ENCODE assay signal across 27 cellular contexts in the genomic region with DNA sequence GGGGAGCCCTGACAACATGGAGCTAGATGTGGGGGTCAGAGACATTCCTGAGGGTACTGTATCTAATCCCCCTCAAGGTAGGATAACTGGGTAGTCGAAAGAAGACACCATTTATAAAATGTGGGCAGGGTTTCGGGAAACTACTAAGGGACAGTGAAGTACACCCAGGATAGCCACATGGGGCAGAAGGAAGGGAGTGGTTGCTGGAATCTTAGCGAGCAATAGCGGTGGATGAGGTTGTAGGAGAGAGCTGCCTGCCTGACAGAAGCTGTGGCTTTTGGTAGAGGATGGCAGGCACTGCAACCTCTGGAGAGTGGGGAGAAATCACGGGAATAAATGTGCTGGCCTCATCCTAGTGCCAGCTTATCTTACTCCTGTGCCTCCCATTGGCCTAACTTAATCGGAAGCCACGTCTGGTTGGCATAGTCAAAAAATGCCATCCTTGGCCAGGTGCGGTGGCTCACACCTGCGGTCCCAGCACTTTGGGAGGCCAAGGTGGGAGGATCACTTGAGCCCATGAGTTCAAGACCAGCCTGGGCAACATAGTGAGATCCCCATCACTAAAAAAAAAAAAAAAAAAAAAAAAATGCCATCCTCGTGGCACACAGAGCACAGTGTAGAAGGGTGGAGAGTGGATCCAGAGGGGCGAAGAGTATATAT. TPM values are rescaled to one million over a fixed set of nuclear protein-coding genes. Genes with fewer than 3 reads are reported as not detected.
A peak's percentile ranks its signal among the peaks of the same experiment; 100 is the strongest.
DNase-seq lines count a peak whose midpoint lies in the region; ATAC-seq, FAIRE-seq and TF ChIP-seq lines count a peak whose summit lies in the region.
"Had no signal": no experiment of that assay in that cellular context is flagged by ENCODE, and none has a peak within 500 bp of the region (broad histone marks: within the 10 kb centered on the region; RNA-seq: fewer than 3 reads in every experiment).

No MANE protein-coding gene starts in this region.

- H3K9ac ChIP-seq in BLaER1: peak overlapping the region; percentile 25; the same call in 1 of the 2 replicates
- no peak overlapping the region for H3K9ac ChIP-seq in astrocyte (ENCODE audit: low read length)

- no peak for TF ChIP-seq CTCF in heart left ventricle (IDR thresholded peaks at IDR 0.05)
- no peak for TF ChIP-seq CTCF in GM23338 (conservative IDR thresholded peaks at IDR 0.05; ENCODE audit: low read depth in 2 of 2)
- no peak for TF ChIP-seq CTCF in astrocyte (IDR thresholded peaks at IDR 0.05; ENCODE audit: insufficient read depth, low read depth, low read length)

- peaks cover 19% of the 10 kb centered on the region for H3K4me1 Mint-ChIP-seq in GM23338
- H3K4me1 Mint-ChIP-seq in astrocyte (ENCODE audit: low read depth, unreplicated experiment): no peaks in the 10 kb centered on the region

- H3K9me3 Mint-ChIP-seq in GM23338 (no peaks in the 10 kb centered on the region), astrocyte (ENCODE audit: unreplicated experiment) (no peaks in the 10 kb centered on the region)
- H3K9me3 Mint-ChIP-seq: CD8-positive, alpha-beta T cell had no signal

- H3K4me1 ChIP-seq in heart left ventricle: peaks cover 0 to 79% (median 48%) of the 10 kb centered on the region in 12 donors
- H3K4me1 ChIP-seq in BLaER1: peaks cover 94% of the 10 kb centered on the region
- peaks cover 16% of the 10 kb centered on the region; the same call in 1 of the 2 replicates for H3K4me1 ChIP-seq in GM23338 (ENCODE audit: insufficient read depth)
- peaks cover 6% of the 10 kb centered on the region for H3K4me1 ChIP-seq in astrocyte (ENCODE audit: insufficient read depth, low read length)

- no peaks in the 10 kb centered on the region for H4K20me1 ChIP-seq in BLaER1
- no peaks in the 10 kb centered on the region for H4K20me1 ChIP-seq in GM23338 (replicated peaks; ENCODE audit: insufficient read depth)
- H4K20me1 ChIP-seq in astrocyte (ENCODE audit: insufficient read depth, low read length): no peaks in the 10 kb centered on the region

- H3K27ac Mint-ChIP-seq in GM23338 (no peak overlapping the region), astrocyte (ENCODE audit: unreplicated experiment) (no peak overlapping the region)
- H3K27ac Mint-ChIP-seq: CD8-positive, alpha-beta T cell had no signal

- intact Hi-C loops in heart left ventricle (cut with DNase I) (loop anchor here in 1 of 10 donors (10.0 kb wide), 1 partner anchor 186 kb away; a partner anchor contains a TSS), left cardiac atrium (cut with DNase I) (no loop called here)

- TF ChIP-seq POLR2A in heart left ventricle (IDR thresholded peaks at IDR 0.05): no peak

- H3K36me3 Mint-ChIP-seq in GM23338 (ENCODE audit: low read depth): no peaks in the 10 kb centered on the region
- peaks cover 5% of the 10 kb centered on the region for H3K36me3 Mint-ChIP-seq in astrocyte (ENCODE audit: low read depth, unreplicated experiment)
- H3K36me3 Mint-ChIP-seq: CD8-positive, alpha-beta T cell had no signal

- FAIRE-seq in astrocyte (lab: Jason Lieb, UNC): no peak
- FAIRE-seq: A549, GM12891, H1, HepG2 had no signal

- H3K4me2 ChIP-seq in BLaER1: peak overlapping the region; percentile 95
- H3K4me2 ChIP-seq in GM23338: no peak overlapping the region
- H3K4me2 ChIP-seq in astrocyte (ENCODE audit: low read length): no peak overlapping the region
- H3K4me2 ChIP-seq: A549 had no signal

- DNase-seq in heart left ventricle (no peak), left cardiac atrium (no peak), GM23338 (ENCODE audit: low spot score) (peak; percentile 17), astrocyte (ENCODE audit: low read depth) (no peak), HUDEP-2 (lab: John Stamatoyannopoulos, UW; ENCODE audit: unreplicated experiment in 76 of 76) (no peak), left lobe of liver (ENCODE audit: low spot score) (no peak)
- DNase-seq: AML-193; Caco-2; CD8-positive, alpha-beta T cell; DMS79 treated with DMSO at 0.1 percent for 48 hours; GF-D8; HCEC 1CT; KBM-7; MG63; NCI-H1105 treated with DMSO at 0.1 percent for 48 hours; NCI-H146; NCI-H2029; NCI-H446 treated with DMSO at 0.1 percent for 48 hours; NCI-H526; RPMI8226; SHP77 treated with DMSO at 0.1 percent for 48 hours had no signal

- H3K4me3 Mint-ChIP-seq in GM23338 (no peak overlapping the region), astrocyte (ENCODE audit: unreplicated experiment) (peak overlapping the region; percentile 37)
- H3K4me3 Mint-ChIP-seq: CD8-positive, alpha-beta T cell had no signal

- H3F3A ChIP-seq in GM23338 (replicated peaks; ENCODE audit: low read depth): 0 out of 2 replicates have a peak, but pooled peaks cover 4% of the 10 kb centered on the region

- no peaks in the 10 kb centered on the region for H3K9me3 ChIP-seq in heart left ventricle
- H3K9me3 ChIP-seq in BLaER1: no peaks in the 10 kb centered on the region
- H3K9me3 ChIP-seq in astrocyte (ENCODE audit: insufficient read depth, low read depth, low read length): no peaks in the 10 kb centered on the region
- H3K9me3 ChIP-seq: A549, Caco-2, MG63 had no signal

- H3K27ac ChIP-seq in heart left ventricle (peak overlapping the region in 11 of 12 donors; percentile 2 to 96 (median 88)), BLaER1 (peak overlapping the region; percentile 98), GM23338 (ENCODE audit: low read depth) (no peak overlapping the region), astrocyte (ENCODE audit: low read depth, low read length) (no peak overlapping the region)
- H3K27ac ChIP-seq: A549, C4-2B had no signal

- no peaks in the 10 kb centered on the region for H3K79me2 ChIP-seq in GM23338 (replicated peaks; ENCODE audit: insufficient read depth)
- no peaks in the 10 kb centered on the region for H3K79me2 ChIP-seq in astrocyte (ENCODE audit: insufficient read depth, low read length)

- H3K27me3 Mint-ChIP-seq in GM23338 (ENCODE audit: insufficient read depth, low read depth, poor library complexity) (peaks cover 28% of the 10 kb centered on the region), astrocyte (ENCODE audit: low read depth, unreplicated experiment) (peaks cover 73% of the 10 kb centered on the region)

- no peak for ATAC-seq in heart left ventricle
- ATAC-seq in left cardiac atrium: no peak
- ATAC-seq in GM23338: no peak
- ATAC-seq in left lobe of liver: no peak
- ATAC-seq: A549; CD8-positive, alpha-beta T cell; HepG2 had no signal

- H2AFZ ChIP-seq in GM23338: no peak overlapping the region
- H2AFZ ChIP-seq in astrocyte (ENCODE audit: low read depth, low read length): no peak overlapping the region

- no peaks in the 10 kb centered on the region for H3K9me2 ChIP-seq in GM23338 (ENCODE audit: insufficient read depth)

- H3K27me3 ChIP-seq in heart left ventricle: peaks cover 0 to 10% (median 0%) of the 10 kb centered on the region in 9 donors
- H3K27me3 ChIP-seq in BLaER1: no peaks in the 10 kb centered on the region
- H3K27me3 ChIP-seq in GM23338 (ENCODE audit: insufficient read depth): peaks cover 50% of the 10 kb centered on the region
- H3K27me3 ChIP-seq in astrocyte (ENCODE audit: insufficient read depth, low read length): peaks cover 36% of the 10 kb centered on the region

- 65 to 70% (median 68%) methylated on average over 11 of the region's 11 CpGs for WGBS in heart left ventricle, 4 donors

- H3K36me3 ChIP-seq in heart left ventricle (no peaks in the 10 kb centered on the region), BLaER1 (no peaks in the 10 kb centered on the region; the same call in 1 of the 2 replicates), GM23338 (ENCODE audit: insufficient read depth) (no peaks in the 10 kb centered on the region), astrocyte (ENCODE audit: insufficient read depth, low read length) (no peaks in the 10 kb centered on the region)
- H3K36me3 ChIP-seq: MG63 had no signal

- H3K4me3 ChIP-seq in heart left ventricle (no peak overlapping the region), BLaER1 (no peak overlapping the region), GM23338 (no peak overlapping the region), astrocyte (ENCODE audit: insufficient read depth, low read depth, low read length) (no peak overlapping the region)
- H3K4me3 ChIP-seq: A549, MG63 had no signal

RNA-seq across cellular contexts. Expression of a gene that starts 23.4 kb away (rescaled TPM):
- 100 to 1,000 TPM; 163 to 327 (median 223) TPM for total RNA-seq in heart left ventricle
- 100 to 1,000 TPM; 126 to 227 TPM for polyA plus RNA-seq in heart left ventricle
- 100 to 1,000 TPM; 154 to 219 TPM for total RNA-seq in left cardiac atrium
- 30.4 and 32.1 TPM in 2 replicates for total RNA-seq in GM23338 (2014; rRNA removed; shearing (Covaris generic))
- 9.6 and 10.1 TPM in 2 replicates for polyA plus RNA-seq in GM23338 (2016; fragmentation: Nextera tagmentation; extraction: Ambion mirVana)
- 104 and 108 TPM in 2 replicates for total RNA-seq in astrocyte
- 41.0 TPM for total RNA-seq in left lobe of liver

RNA-seq across cellular contexts. Expression of a gene that starts 26.0 kb away (rescaled TPM):
- total RNA-seq in heart left ventricle (10 to 100 TPM; 11.2 to 32.5 (median 15.9) TPM), left cardiac atrium (10 to 100 TPM; 12.4 to 18.7 TPM), astrocyte (8.2 and 8.7 TPM in 2 replicates), left lobe of liver (4.4 TPM)
- polyA plus RNA-seq in heart left ventricle (10 to 100 TPM in 1 of 2 donors, 1 to 10 TPM in 1; 6.5 to 26.0 TPM), GM23338 (2016; fragmentation: Nextera tagmentation; extraction: Ambion mirVana) (1.8 and 2.9 TPM in 2 replicates)
- total RNA-seq in GM23338 (2014; rRNA removed; shearing (Covaris generic)): 8.5 and 9.5 TPM in 2 replicates
- total RNA-seq: Caco-2 had no signal

RNA-seq across cellular contexts. Expression of a gene that starts 49.0 kb away (rescaled TPM):
- total RNA-seq in heart left ventricle (10 to 100 TPM; 21.6 to 37.5 (median 29.0) TPM), left cardiac atrium (10 to 100 TPM; 22.9 to 27.8 TPM), astrocyte (27.3 and 33.6 TPM in 2 replicates), left lobe of liver (19.2 TPM)
- polyA plus RNA-seq in heart left ventricle (10 to 100 TPM; 15.6 to 26.8 TPM), GM23338 (2016; fragmentation: Nextera tagmentation; extraction: Ambion mirVana) (18.7 and 25.1 TPM in 2 replicates)
- total RNA-seq in GM23338 (2014; rRNA removed; shearing (Covaris generic)): 26.0 and 34.8 TPM in 2 replicates

Comparison
In these comparisons a context has a peak if more than half of its experiments do, and no peak if none do; other contexts are left out.
1. H3K27ac ChIP-seq: peak in heart left ventricle (11 of 12) and BLaER1 (single experiment); none in GM23338 (single experiment) and astrocyte (single experiment).